ENCODE assay signal across 23 cellular contexts in genomic region chr1:244205906-244206305, GRCh38.
"Had no signal": no experiment of that assay in that cellular context is flagged by ENCODE, and none has a peak within 500 bp of the region (broad histone marks: within the 10 kb centered on the region; RNA-seq: fewer than 3 reads in every experiment).

No MANE protein-coding gene starts in this region.

- ATAC-seq: foreskin keratinocyte, gastroesophageal sphincter, heart left ventricle, left cardiac atrium, left lung, left ventricle myocardium superior, lower lobe of right lung, mucosa of descending colon had no signal

- DNase-seq: dermis blood vessel endothelial cell; dorsolateral prefrontal cortex; effector CD4-positive, alpha-beta T cell; effector memory CD4-positive, alpha-beta T cell; foreskin keratinocyte; heart left ventricle; hypothalamus; immature natural killer cell; left cardiac atrium; left lung; left ventricle myocardium superior; lower lobe of right lung; mesenchymal stem cell; mucosa of descending colon; naive B cell had no signal

- FAIRE-seq: colon, endothelial cell of umbilical vein, frontal cortex, keratinocyte had no signal

- H3K4me2 ChIP-seq: hepatocyte had no signal

- H3K27ac ChIP-seq: coronary artery, esophagus muscularis mucosa, foreskin keratinocyte, gastroesophageal sphincter, heart left ventricle, hepatocyte, left lung, lower lobe of right lung had no signal

- H3K79me2 ChIP-seq: hepatocyte had no signal

- H3K4me1 ChIP-seq: foreskin keratinocyte, lower lobe of right lung had no signal

- H2AFZ ChIP-seq: hepatocyte had no signal

- H3K36me3 ChIP-seq: esophagus muscularis mucosa, gastroesophageal sphincter, heart left ventricle, left lung, lower lobe of right lung had no signal

- H3K4me3 ChIP-seq: coronary artery, dorsolateral prefrontal cortex, esophagus muscularis mucosa, gastroesophageal sphincter, heart left ventricle, hepatocyte, left lung, lower lobe of right lung, mucosa of descending colon had no signal

- H3K9me3 ChIP-seq: esophagus muscularis mucosa, gastroesophageal sphincter, heart left ventricle, left lung, lower lobe of right lung, mucosa of descending colon had no signal

- H3K27me3 ChIP-seq: dorsolateral prefrontal cortex, esophagus muscularis mucosa, foreskin keratinocyte, gastroesophageal sphincter, heart left ventricle, hepatocyte, left lung had no signal
